Comparison of ENCODE assay signal across 25 cellular contexts in genomic region chr15:52858388-52859176, GRCh38.
DNase-seq lines count a peak whose midpoint lies in the region; ATAC-seq and TF ChIP-seq lines count a peak whose summit lies in the region.
"Had no signal": no experiment of that assay in that cellular context is flagged by ENCODE, and none has a peak within 500 bp of the region (broad histone marks: within the 10 kb centered on the region; RNA-seq: fewer than 3 reads in every experiment).

No MANE protein-coding gene starts in this region.

- TF ChIP-seq POLR2A in lower leg skin (IDR thresholded peaks at IDR 0.05): no peak

- 37 to 43% methylated on average over 17 of the region's 17 CpGs for WGBS in lower leg skin, 2 donors

- no peaks in the 10 kb centered on the region for H3K9me3 ChIP-seq in HUES6 (ENCODE audit: control insufficient read depth, insufficient read depth, low read depth, low read length)
- H3K9me3 ChIP-seq: left lung, prostate gland had no signal

- no peaks in the 10 kb centered on the region for H3K36me3 ChIP-seq in HUES6 (ENCODE audit: control insufficient read depth, insufficient read depth, low read length)
- H3K36me3 ChIP-seq: left lung, prostate gland had no signal

- 0 out of 2 replicates have a peak overlapping the region, but pooled peaks have one; percentile 10 for H3K4me3 ChIP-seq in HUES6 (ENCODE audit: low read depth, low read length)
- no peak overlapping the region for H3K4me3 ChIP-seq in lower leg skin (ENCODE audit: low read depth, poor library complexity, severe bottlenecking)
- H3K4me3 ChIP-seq: left lung, prostate gland, SK-N-MC, skin epidermis had no signal

- H3K9ac ChIP-seq in HUES6 (ENCODE audit: low read length): peak overlapping the region; percentile 36

- DNase-seq in A172 (ENCODE audit: low spot score) (peak; percentile 26), NCI-H82 (lab: John Stamatoyannopoulos, UW) (peak; percentile 75), left ventricle myocardium superior (peak; percentile 46), NCI-H510A (lab: John Stamatoyannopoulos, UW) (no peak), lower leg skin (ENCODE audit: low spot score in 2 of 2) (no peak), NCI-H1436 treated with DMSO at 0.1 percent for 48 hours (lab: John Stamatoyannopoulos, UW) (no peak)
- DNase-seq: activated CD8-positive, alpha-beta T cell treated with anti-CD3 and anti-CD28 coated beads, Interleukin-2, amount 10 ng/mL, durations not matched to agents 7 days and 5 days; activated naive CD4-positive, alpha-beta T cell treated with anti-CD3 and anti-CD28 coated beads, Interleukin-2, amount 10 ng/mL, durations not matched to agents 7 days and 5 days; activated T-cell treated with anti-CD3 and anti-CD28 coated beads, Interleukin-2, amount 50 U/mL, for 1 hour; anterior cingulate cortex; erythroblast; GF-D8; left lung; MM.1S; NCI-H774; stimulated activated CD4-positive, alpha-beta T cell treated with anti-CD3 and anti-CD28 coated beads, Interleukin-2, amount 100 ng/mL, for 24 hours; stimulated activated naive CD4-positive, alpha-beta T cell treated with Interleukin-2 at 50 U/mL for 16 hours; T-helper 9 cell had no signal

- no peak for TF ChIP-seq CTCF in lower leg skin (IDR thresholded peaks at IDR 0.05)

- H3K27ac ChIP-seq in HUES6 (ENCODE audit: low read depth, low read length): no peak overlapping the region
- H3K27ac ChIP-seq: C4-2B, left lung, prostate gland, SK-N-MC, skin epidermis had no signal

- ATAC-seq in left ventricle myocardium superior (peak; percentile 87), GM19397 (IDR thresholded peaks at IDR 0.05; ENCODE audit: unreplicated experiment) (no peak)
- ATAC-seq: activated CD4-positive, CD25-positive, alpha-beta regulatory T cell treated with anti-CD3 and anti-CD28 coated beads, Interleukin-2, amount 50 U/mL, for 24 hours; activated CD8-positive, alpha-beta T cell treated with anti-CD3 and anti-CD28 coated beads, Interleukin-2, amount 10 ng/mL, durations not matched to agents 7 days and 5 days; left lung had no signal

- intact Hi-C loops in left ventricle myocardium superior (cut with micrococcal nuclease): no loop called here
- intact Hi-C loops in lower leg skin (cut with DNase I; ENCODE audit: low total_unique reads): no loop called here

- peaks cover 17% of the 10 kb centered on the region for H3K4me1 ChIP-seq in HUES6 (ENCODE audit: control insufficient read depth, insufficient read depth, low read length)
- H3K4me1 ChIP-seq: left lung, prostate gland had no signal

- peaks cover 18% of the 10 kb centered on the region for H3K27me3 ChIP-seq in HUES6 (ENCODE audit: control insufficient read depth, insufficient read depth, low read length)

Comparison
In these comparisons a context has a peak if more than half of its experiments do, and no peak if none do; other contexts are left out.
1. DNase-seq: peak in A172 (single experiment), NCI-H82 (single experiment) and left ventricle myocardium superior (single experiment); none in NCI-H510A (single experiment), lower leg skin (0 of 2) and NCI-H1436 treated with DMSO at 0.1 percent for 48 hours (single experiment).